16 cellular contexts compared by ENCODE assay signal in the genomic region with DNA sequence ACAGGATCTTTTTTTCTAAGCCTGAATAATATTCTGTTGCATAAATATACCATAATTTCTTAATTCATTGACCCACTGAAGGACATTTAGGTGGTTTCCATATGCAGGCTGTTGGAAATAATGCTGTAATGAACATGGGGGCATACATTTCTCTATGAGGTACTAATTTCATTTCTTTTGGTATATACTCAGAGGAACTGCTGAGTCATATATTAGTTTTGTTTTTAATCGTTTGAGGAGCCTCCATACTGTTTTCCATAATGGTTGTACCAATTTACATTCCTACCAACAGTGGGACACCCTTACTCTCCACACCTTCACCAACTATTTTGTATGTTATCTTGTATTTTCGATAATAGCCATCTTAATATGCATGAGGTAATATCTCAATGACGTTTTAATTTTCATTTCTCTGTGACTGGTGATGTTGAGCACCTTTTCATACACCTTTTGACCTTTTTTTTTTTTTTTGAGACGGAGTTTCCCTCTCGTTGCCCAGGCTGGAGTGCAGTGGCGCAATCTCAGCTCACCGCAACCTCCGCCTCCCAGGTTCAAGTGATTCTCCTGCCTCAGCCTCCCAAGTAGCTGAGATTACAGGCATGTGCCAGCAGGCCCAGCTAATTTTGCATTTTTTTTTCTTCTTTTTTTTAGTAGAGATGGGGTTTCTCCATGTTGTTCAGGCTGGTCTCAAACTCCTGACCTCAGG.
"Had no signal": no experiment of that assay in that cellular context is flagged by ENCODE, and none has a peak within 500 bp of the region (broad histone marks: within the 10 kb centered on the region; RNA-seq: fewer than 3 reads in every experiment).

No MANE protein-coding gene starts in this region.

- H3K4me2 ChIP-seq: smooth muscle cell had no signal

- H3K9me3 ChIP-seq: body of pancreas, mucosa of descending colon had no signal

- H3K27me3 ChIP-seq: body of pancreas, heart right ventricle had no signal

- H3K4me3 Mint-ChIP-seq: naive thymus-derived CD8-positive, alpha-beta T cell had no signal

- H3K4me3 ChIP-seq: body of pancreas, heart right ventricle, mucosa of descending colon, smooth muscle cell had no signal

- H3K36me3 ChIP-seq: heart right ventricle had no signal

- H3K27ac Mint-ChIP-seq: progenitor cell of endocrine pancreas had no signal

- ATAC-seq: body of pancreas; heart right ventricle; left lobe of liver; mucosa of descending colon; naive thymus-derived CD8-positive, alpha-beta T cell; right cardiac atrium had no signal

- H3K4me1 ChIP-seq: body of pancreas, heart right ventricle had no signal

- H3K27me3 Mint-ChIP-seq: naive thymus-derived CD8-positive, alpha-beta T cell; progenitor cell of endocrine pancreas had no signal

- DNase-seq: body of pancreas; central memory CD4-positive, alpha-beta T cell; cortex of kidney; effector CD8-positive, alpha-beta T cell; heart right ventricle; islet precursor cell; mammary epithelial cell; mucosa of descending colon; naive thymus-derived CD8-positive, alpha-beta T cell; nucleus accumbens; right cardiac atrium; T-helper 9 cell; trophoblast cell had no signal

- H3K27ac ChIP-seq: body of pancreas, heart right ventricle had no signal
